9 cellular contexts compared by ENCODE assay signal in the genomic region with DNA sequence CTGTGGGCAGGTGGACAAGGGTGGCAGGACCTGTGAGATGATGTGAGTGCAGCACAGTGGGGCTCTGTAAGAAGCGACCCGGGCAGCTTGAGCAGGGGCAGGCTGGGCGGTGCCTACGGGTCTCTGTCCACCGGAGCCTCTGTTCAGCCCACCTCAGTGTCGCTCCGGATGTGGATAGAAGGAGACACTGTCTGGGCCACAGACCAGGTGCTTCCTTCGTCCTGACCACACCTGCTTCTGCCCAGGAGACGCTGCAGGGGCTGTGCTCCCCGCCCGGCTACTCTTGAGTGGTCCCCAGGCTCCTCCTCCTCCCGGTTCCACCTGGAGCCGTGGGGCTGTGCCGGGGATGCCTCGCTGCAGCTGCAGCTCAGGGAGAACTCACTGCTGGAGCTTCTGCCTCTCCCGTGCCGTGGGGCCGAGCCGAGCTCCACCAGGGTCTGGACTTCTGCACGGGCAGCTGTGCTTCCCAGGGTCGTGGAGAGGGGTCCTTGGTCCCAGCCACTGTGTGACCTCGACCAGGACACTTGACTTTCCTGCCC. TPM values are rescaled to one million over a fixed set of nuclear protein-coding genes. Genes with fewer than 3 reads are reported as not detected.
DNase-seq lines count a peak whose midpoint lies in the region; ATAC-seq and TF ChIP-seq lines count a peak whose summit lies in the region.
"Had no signal": no experiment of that assay in that cellular context is flagged by ENCODE, and none has a peak within 500 bp of the region (broad histone marks: within the 10 kb centered on the region; RNA-seq: fewer than 3 reads in every experiment).

No MANE protein-coding gene starts in this region.

- peaks cover 24% of the 10 kb centered on the region for H3K4me1 ChIP-seq in PC-9 (replicated peaks; ENCODE audit: insufficient read depth)
- peaks cover 27 to 49% (median 38%) of the 10 kb centered on the region in 4 donors for H3K4me1 ChIP-seq in transverse colon

- CTCF ChIA-PET in activated CD4-positive, alpha-beta T cell treated with anti-CD3 and anti-CD28 coated beads for 36 hours (lab: Charles Lee): no interaction called here
- CTCF ChIA-PET in PC-9 (lab: Charles Lee): no interaction called here

- H3K36me3 Mint-ChIP-seq in activated CD4-positive, alpha-beta T cell treated with anti-CD3 and anti-CD28 coated beads for 36 hours (ENCODE audit: low read depth): no peaks in the 10 kb centered on the region

- TF ChIP-seq CTCF in PC-9 (conservative IDR thresholded peaks at IDR 0.05) (no peak), transverse colon (IDR thresholded peaks at IDR 0.05) (no peak)

- H3K27ac ChIP-seq in PC-9: no peak overlapping the region
- peak overlapping the region; percentile 47 to 81 (median 72) for H3K27ac ChIP-seq in transverse colon

- H3K79me2 ChIP-seq in PC-9 (ENCODE audit: low read depth): no peaks in the 10 kb centered on the region

- H3K4me2 ChIP-seq in PC-9: peak overlapping the region; percentile 56

- H3K9me3 ChIP-seq in PC-9 (ENCODE audit: insufficient read depth, low read depth): no peaks in the 10 kb centered on the region
- H3K9me3 ChIP-seq in transverse colon: no peaks in the 10 kb centered on the region

- POLR2A ChIA-PET in activated CD4-positive, alpha-beta T cell treated with anti-CD3 and anti-CD28 coated beads for 36 hours (lab: Charles Lee): no interaction called here
- POLR2A ChIA-PET in PC-9 (lab: Charles Lee; ENCODE audit: unreplicated experiment): interaction anchor here (0.6 kb wide), 1 partner anchor 98 kb away, joined by 3 read pairs; no protein-coding TSS in a partner anchor

- no TSS peak for BruUV-seq in PC-9 (replicated peaks; lab: Mats Ljungman, UMichigan)

- peaks cover 3% of the 10 kb centered on the region for H3K4me1 Mint-ChIP-seq in activated CD4-positive, alpha-beta T cell treated with anti-CD3 and anti-CD28 coated beads for 36 hours

- no peak for TF ChIP-seq POLR2A in transverse colon (IDR thresholded peaks at IDR 0.05)
- TF ChIP-seq POLR2A in erythroblast (IDR thresholded peaks at IDR 0.05; ENCODE audit: low read length): no peak

- peaks cover 6% of the 10 kb centered on the region for H3K27me3 Mint-ChIP-seq in activated CD4-positive, alpha-beta T cell treated with anti-CD3 and anti-CD28 coated beads for 36 hours

- WGBS in transverse colon (ENCODE audit: low coverage in 1 of 2), 2 donors: 23% methylated on average over 20 of the region's 22 CpGs; no CpG with 5 or more reads in 1 of the 2 donors

- no peaks in the 10 kb centered on the region for H3K9me2 ChIP-seq in PC-9 (ENCODE audit: insufficient read depth)

- H3K27ac Mint-ChIP-seq in activated CD4-positive, alpha-beta T cell treated with anti-CD3 and anti-CD28 coated beads for 36 hours: no peak overlapping the region

- DNase-seq in activated CD4-positive, alpha-beta T cell treated with anti-CD3 and anti-CD28 coated beads for 36 hours: no peak
- DNase-seq in activated CD4-positive, alpha-beta T cell treated with anti-CD3 and anti-CD28 coated beads for 4 hours: no peak
- DNase-seq in PC-9 (no peak), left kidney (ENCODE audit: low read depth, low spot score) (peak; percentile 86), transverse colon (peak; percentile 49), erythroblast (lab: John Stamatoyannopoulos, UW) (no peak), globus pallidus (ENCODE audit: low spot score) (no peak)
- DNase-seq: activated naive CD4-positive, alpha-beta T cell treated with anti-CD3 and anti-CD28 coated beads, Interleukin-2, amount 50 U/mL, for 16 hours had no signal

- H4K20me1 ChIP-seq in PC-9 (ENCODE audit: insufficient read depth): no peaks in the 10 kb centered on the region

- H3F3A ChIP-seq in PC-9 (ENCODE audit: insufficient read depth, low read depth): peaks cover 8% of the 10 kb centered on the region; the same call in 1 of the 2 replicates

- H2AFZ ChIP-seq in PC-9: no peak overlapping the region

- intact Hi-C loops in activated CD4-positive, alpha-beta T cell treated with anti-CD3 and anti-CD28 coated beads for 36 hours (cut with DNase I, micrococcal nuclease): no loop called here
- intact Hi-C loops in PC-9 (cut with micrococcal nuclease; ENCODE audit: unreplicated experiment): no loop called here
- intact Hi-C loops in transverse colon (cut with DNase I; ENCODE audit: low total_unique reads): no loop called here

- no peak overlapping the region for H3K4me3 ChIP-seq in PC-9
- no peak overlapping the region for H3K4me3 ChIP-seq in transverse colon

- TF ChIP-seq EP300 in transverse colon (IDR thresholded peaks at IDR 0.05; ENCODE audit: low read depth): no peak

- H3K4me3 Mint-ChIP-seq in activated CD4-positive, alpha-beta T cell treated with anti-CD3 and anti-CD28 coated beads for 36 hours: no peak overlapping the region

- no peaks in the 10 kb centered on the region for H3K9me3 Mint-ChIP-seq in activated CD4-positive, alpha-beta T cell treated with anti-CD3 and anti-CD28 coated beads for 36 hours (ENCODE audit: low read depth)

- H3K36me3 ChIP-seq in PC-9 (ENCODE audit: low read depth) (no peaks in the 10 kb centered on the region), transverse colon (peaks cover 0 to 2% (median under 1%) of the 10 kb centered on the region in 4 donors)

- in situ Hi-C loops in transverse colon (cut with MboI; ENCODE audit: low pct_ligation_motif_present in 1 of 4, low pct_unique_long_range_greater_than_20kb in 1 of 4, low sequenced_read_pairs in 3 of 4): no loop called here

- ATAC-seq in activated CD4-positive, alpha-beta T cell treated with anti-CD3 and anti-CD28 coated beads for 36 hours: peak; percentile 9
- no peak for ATAC-seq in GM19467 (IDR thresholded peaks at IDR 0.05; ENCODE audit: unreplicated experiment)

- no peaks in the 10 kb centered on the region for H3K27me3 ChIP-seq in PC-9 (ENCODE audit: insufficient read depth, low read depth)
- H3K27me3 ChIP-seq in transverse colon: peaks cover 27% of the 10 kb centered on the region

RNA-seq across cellular contexts. Expression of gene METRNL, which starts 21.5 kb away (rescaled TPM):
- 10 to 100 TPM; 22.4 to 26.3 TPM for total RNA-seq in activated CD4-positive, alpha-beta T cell treated with anti-CD3 and anti-CD28 coated beads for 36 hours
- total RNA-seq in PC-9 (2021) (44.6 and 61.7 TPM in 2 replicates), transverse colon (100 to 1,000 TPM in 2 of 4 donors, 10 to 100 TPM in 2; 46.8 to 325 (median 112) TPM)

Comparison
In these comparisons a context has a peak if more than half of its experiments do, and no peak if none do; other contexts are left out.
1. DNase-seq: peak in left kidney (single experiment) and transverse colon (single experiment); none in activated CD4-positive, alpha-beta T cell treated with anti-CD3 and anti-CD28 coated beads for 36 hours (single experiment), activated CD4-positive, alpha-beta T cell treated with anti-CD3 and anti-CD28 coated beads for 4 hours (0 of 2), PC-9 (0 of 2), erythroblast (0 of 2) and globus pallidus (single experiment).